8 cellular contexts compared by ENCODE assay signal in the genomic region with DNA sequence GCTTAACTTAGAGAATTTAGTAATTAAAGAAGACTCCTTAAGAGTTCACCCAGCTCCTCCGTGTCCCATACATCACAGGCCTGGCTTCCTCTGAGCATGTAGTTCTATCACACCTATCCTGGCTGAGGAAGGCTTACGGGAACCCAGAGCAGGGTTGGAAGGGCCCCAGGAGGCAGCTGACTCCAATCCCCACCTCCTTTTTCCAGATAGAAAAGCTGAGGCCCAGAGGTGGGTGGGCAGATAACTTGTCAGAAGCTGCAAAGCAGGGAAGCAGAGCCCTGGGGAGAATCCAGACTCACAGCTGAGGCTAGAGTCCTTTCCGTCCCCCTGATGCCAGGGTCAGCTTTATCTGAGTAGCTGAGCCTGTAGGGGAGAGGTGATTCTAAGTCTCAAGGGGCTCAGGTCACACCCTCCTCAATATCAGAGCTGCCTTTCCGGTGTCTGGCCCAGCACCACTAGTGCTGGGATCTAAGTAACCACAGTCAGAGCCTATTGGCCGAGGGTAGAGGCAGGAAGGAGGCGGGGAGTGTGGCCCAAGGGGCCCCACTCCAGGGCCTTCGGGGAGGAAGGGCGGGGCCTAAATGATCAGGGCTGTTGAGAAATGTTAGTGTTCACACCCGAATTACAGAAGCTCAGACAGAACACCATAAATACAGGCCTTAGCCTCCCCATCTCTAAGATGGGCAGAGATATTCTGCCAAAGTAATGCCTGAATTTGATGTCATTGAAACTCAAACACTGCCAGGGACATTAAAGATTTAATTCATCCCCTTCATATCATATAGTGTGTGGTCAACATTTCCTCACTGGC. TPM values are rescaled to one million over a fixed set of nuclear protein-coding genes. Genes with fewer than 3 reads are reported as not detected.
DNase-seq lines count a peak whose midpoint lies in the region; ATAC-seq and TF ChIP-seq lines count a peak whose summit lies in the region.

No MANE protein-coding gene starts in this region.

- H3K36me3 ChIP-seq in CD8-positive, alpha-beta T cell (ENCODE audit: insufficient read depth, low read length), result no peaks in the 10 kb centered on the region

- peaks cover 91% of the 10 kb centered on the region for H3K4me1 ChIP-seq in CD8-positive, alpha-beta T cell (ENCODE audit: insufficient read depth, low read length)

- peak; percentile 80 for ATAC-seq in CD8-positive, alpha-beta T cell
- peak; percentile 73 for ATAC-seq in GM21515 (IDR thresholded peaks at IDR 0.05; ENCODE audit: unreplicated experiment)
- ATAC-seq in activated CD4-positive, alpha-beta T cell treated with anti-CD3 and anti-CD28 coated beads for 36 hours, result peak; percentile 89

- H3K4me3 Mint-ChIP-seq in CD8-positive, alpha-beta T cell, result peak overlapping the region; percentile 83
- H3K4me3 Mint-ChIP-seq in activated CD4-positive, alpha-beta T cell treated with anti-CD3 and anti-CD28 coated beads for 36 hours, result peak overlapping the region; percentile 74
- peak overlapping the region; percentile 45 for H3K4me3 Mint-ChIP-seq in dendritic cell treated with granulocyte-macrophage colony-stimulating factor and Interleukin-4, amounts not matched to agents 40 ng/mL and 50 ng/mL, for 4 days

- no peaks in the 10 kb centered on the region for H3K9me3 Mint-ChIP-seq in CD8-positive, alpha-beta T cell
- no peaks in the 10 kb centered on the region for H3K9me3 Mint-ChIP-seq in activated CD4-positive, alpha-beta T cell treated with anti-CD3 and anti-CD28 coated beads for 36 hours (ENCODE audit: low read depth)
- no peaks in the 10 kb centered on the region for H3K9me3 Mint-ChIP-seq in dendritic cell treated with granulocyte-macrophage colony-stimulating factor and Interleukin-4, amounts not matched to agents 40 ng/mL and 50 ng/mL, for 4 days

- peaks cover 39% of the 10 kb centered on the region for H3K36me3 Mint-ChIP-seq in CD8-positive, alpha-beta T cell
- peaks cover 35% of the 10 kb centered on the region for H3K36me3 Mint-ChIP-seq in activated CD4-positive, alpha-beta T cell treated with anti-CD3 and anti-CD28 coated beads for 36 hours (ENCODE audit: low read depth)
- peaks cover 16% of the 10 kb centered on the region for H3K36me3 Mint-ChIP-seq in dendritic cell treated with granulocyte-macrophage colony-stimulating factor and Interleukin-4, amounts not matched to agents 40 ng/mL and 50 ng/mL, for 4 days (ENCODE audit: low read depth)

- peak; percentile 67 to 91 (median 84) for DNase-seq in CD8-positive, alpha-beta T cell
- DNase-seq in HuH-7 (ENCODE audit: low spot score), result peak; percentile 84
- peak; percentile 92 for DNase-seq in activated CD4-positive, alpha-beta T cell treated with anti-CD3 and anti-CD28 coated beads for 36 hours
- peak; percentile 71 for DNase-seq in mucosa of gallbladder (ENCODE audit: low spot score)
- DNase-seq in stimulated activated naive CD4-positive, alpha-beta T cell treated with Interleukin-2 at 50 U/mL for 16 hours (lab: John Stamatoyannopoulos, UW), result peak; percentile 79
- no peak for DNase-seq in NCI-H446 treated with DMSO at 0.1 percent for 48 hours (lab: John Stamatoyannopoulos, UW)

- no peaks in the 10 kb centered on the region for H3K27me3 Mint-ChIP-seq in CD8-positive, alpha-beta T cell (ENCODE audit: low read depth)
- no peaks in the 10 kb centered on the region for H3K27me3 Mint-ChIP-seq in activated CD4-positive, alpha-beta T cell treated with anti-CD3 and anti-CD28 coated beads for 36 hours
- H3K27me3 Mint-ChIP-seq in dendritic cell treated with granulocyte-macrophage colony-stimulating factor and Interleukin-4, amounts not matched to agents 40 ng/mL and 50 ng/mL, for 4 days, result no peaks in the 10 kb centered on the region

- POLR2A ChIA-PET in CD8-positive, alpha-beta T cell (lab: Charles Lee), result interaction anchor here (0.6 to 6.0 kb wide), 15 partner anchors 10 to 513 kb away, joined by 3 to 94 read pairs (median 4); a partner anchor contains a TSS
- POLR2A ChIA-PET in activated CD4-positive, alpha-beta T cell treated with anti-CD3 and anti-CD28 coated beads for 36 hours (lab: Charles Lee), result interaction anchor here (0.6 to 4.6 kb wide), 6 partner anchors 9 to 135 kb away, joined by 3 to 46 read pairs (median 4); a partner anchor contains a TSS

- H3K9me3 ChIP-seq in CD8-positive, alpha-beta T cell (ENCODE audit: low read length), result no peaks in the 10 kb centered on the region

- peak overlapping the region; percentile 61 for H3K4me3 ChIP-seq in CD8-positive, alpha-beta T cell (ENCODE audit: low read depth, low read length)

- intact Hi-C loops in CD8-positive, alpha-beta T cell (cut with DNase I, micrococcal nuclease), result loop anchor here (1.0 to 10.0 kb wide), 11 partner anchors 9 to 512 kb away; a partner anchor contains a TSS
- intact Hi-C loops in activated CD4-positive, alpha-beta T cell treated with anti-CD3 and anti-CD28 coated beads for 36 hours (cut with DNase I, micrococcal nuclease), result loop anchor here (1.0 to 5.0 kb wide), 11 partner anchors 9 to 558 kb away; a partner anchor contains a TSS
- intact Hi-C loops in dendritic cell treated with granulocyte-macrophage colony-stimulating factor and Interleukin-4, amounts not matched to agents 40 ng/mL and 50 ng/mL, for 4 days (cut with micrococcal nuclease), result loop anchor here (2.0 kb wide), 1 partner anchor 39 kb away; a partner anchor contains a TSS

- H3K27ac ChIP-seq in CD8-positive, alpha-beta T cell (ENCODE audit: low read depth, low read length), result peak overlapping the region; percentile 70

- H3K27me3 ChIP-seq in CD8-positive, alpha-beta T cell (ENCODE audit: insufficient read depth, low read length), result no peaks in the 10 kb centered on the region

- TF ChIP-seq CTCF in CD8-positive, alpha-beta T cell (IDR thresholded peaks at IDR 0.05), result no peak

- CTCF ChIA-PET in CD8-positive, alpha-beta T cell (lab: Charles Lee), result interaction anchor here (0.8 to 5.6 kb wide), 17 partner anchors 9 to 162 kb away, joined by 3 to 52 read pairs (median 3); a partner anchor contains a TSS
- CTCF ChIA-PET in activated CD4-positive, alpha-beta T cell treated with anti-CD3 and anti-CD28 coated beads for 36 hours (lab: Charles Lee), result interaction anchor here (0.6 to 6.6 kb wide), 15 partner anchors 9 to 165 kb away, joined by 3 to 68 read pairs (median 3); a partner anchor contains a TSS

- H3K4me1 Mint-ChIP-seq in CD8-positive, alpha-beta T cell (ENCODE audit: low read depth), result peaks cover 86% of the 10 kb centered on the region
- peaks cover 83% of the 10 kb centered on the region for H3K4me1 Mint-ChIP-seq in activated CD4-positive, alpha-beta T cell treated with anti-CD3 and anti-CD28 coated beads for 36 hours
- peaks cover 77% of the 10 kb centered on the region for H3K4me1 Mint-ChIP-seq in dendritic cell treated with granulocyte-macrophage colony-stimulating factor and Interleukin-4, amounts not matched to agents 40 ng/mL and 50 ng/mL, for 4 days (ENCODE audit: low read depth)

- peak overlapping the region; percentile 96 for H3K27ac Mint-ChIP-seq in CD8-positive, alpha-beta T cell
- peak overlapping the region; percentile 97 for H3K27ac Mint-ChIP-seq in activated CD4-positive, alpha-beta T cell treated with anti-CD3 and anti-CD28 coated beads for 36 hours
- H3K27ac Mint-ChIP-seq in dendritic cell treated with granulocyte-macrophage colony-stimulating factor and Interleukin-4, amounts not matched to agents 40 ng/mL and 50 ng/mL, for 4 days, result peak overlapping the region; percentile 93

RNA-seq across cellular contexts. Expression of a gene that starts 9.9 kb away (rescaled TPM):
- 10 to 100 TPM; 96.3 to 98.5 TPM for total RNA-seq in CD8-positive, alpha-beta T cell
- 10 to 100 TPM; 24.8 to 26.9 TPM for total RNA-seq in activated CD4-positive, alpha-beta T cell treated with anti-CD3 and anti-CD28 coated beads for 36 hours
- 36.0 TPM for total RNA-seq in mucosa of gallbladder

RNA-seq across cellular contexts. Expression of a gene that starts 39.0 kb away (rescaled TPM):
- 1 to 10 TPM; 3.4 to 5.0 TPM for total RNA-seq in CD8-positive, alpha-beta T cell
- 10 to 100 TPM; 17.2 to 19.3 TPM for total RNA-seq in activated CD4-positive, alpha-beta T cell treated with anti-CD3 and anti-CD28 coated beads for 36 hours
- 38.1 TPM for total RNA-seq in mucosa of gallbladder

RNA-seq across cellular contexts. Expression of a gene that starts 56.4 kb away (rescaled TPM):
- total RNA-seq in CD8-positive, alpha-beta T cell, result 10 to 100 TPM; 83.5 to 89.4 TPM
- 100 to 1,000 TPM; 322 to 332 TPM for total RNA-seq in activated CD4-positive, alpha-beta T cell treated with anti-CD3 and anti-CD28 coated beads for 36 hours
- 153 TPM for total RNA-seq in mucosa of gallbladder
